26 cellular contexts compared by ENCODE assay signal in the genomic region with DNA sequence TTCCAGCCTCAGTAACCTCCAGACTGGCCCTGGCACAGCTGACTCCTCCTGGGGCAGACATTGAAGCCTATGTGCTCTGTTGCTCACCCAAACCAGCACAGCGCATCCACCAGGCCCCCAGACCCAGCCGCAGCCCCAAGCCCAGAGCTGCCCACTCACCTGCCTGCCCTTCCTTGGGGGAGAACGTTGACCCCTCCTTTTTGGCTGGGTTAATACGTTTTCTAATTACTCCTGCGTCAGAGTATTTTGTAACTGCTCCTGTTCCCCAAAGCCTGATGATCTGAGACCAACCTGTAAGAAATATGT.
DNase-seq lines count a peak whose midpoint lies in the region; FAIRE-seq and TF ChIP-seq lines count a peak whose summit lies in the region.
"Had no signal": no experiment of that assay in that cellular context is flagged by ENCODE, and none has a peak within 500 bp of the region (broad histone marks: within the 10 kb centered on the region; RNA-seq: fewer than 3 reads in every experiment).

No MANE protein-coding gene starts in this region.

- H3K18ac ChIP-seq in H9 (ENCODE audit: insufficient read length, low read depth, low read length), result peak overlapping the region; percentile 34
- no peak overlapping the region for H3K18ac ChIP-seq in H1 (ENCODE audit: extremely low read depth, low read length)
- no peak overlapping the region for H3K18ac ChIP-seq in mesenchymal stem cell (ENCODE audit: low read depth in 1 of 2, low read length in 2 of 2)

- peak overlapping the region; percentile 14 to 88 (median 82); a peak in 4 of 7 replicates for H3K27ac Mint-ChIP-seq in H9
- H3K27ac Mint-ChIP-seq: CD14-positive monocyte had no signal

- H3K23me2 ChIP-seq in H9 (ENCODE audit: insufficient read length, low read depth, low read length, poor library complexity, severe bottlenecking), result no peaks in the 10 kb centered on the region
- no peaks in the 10 kb centered on the region for H3K23me2 ChIP-seq in H1 (ENCODE audit: low read depth, low read length)

- H3K27me3 ChIP-seq in H9 (ENCODE audit: insufficient read depth, low read length) (no peaks in the 10 kb centered on the region), H1 (replicated peaks in 1 of 4; ENCODE audit: control insufficient read depth in 3 of 4, extremely low read depth in 1 of 4, insufficient read depth in 3 of 4, low read length in 3 of 4) (no peaks in the 10 kb centered on the region), mesenchymal stem cell (ENCODE audit: control insufficient read depth in 1 of 2, insufficient read depth in 1 of 2, low read length in 2 of 2) (no peaks in the 10 kb centered on the region)

- peak overlapping the region; percentile 54; the same call in 1 of the 2 replicates for H3K14ac ChIP-seq in H9 (ENCODE audit: insufficient read depth, low read length)
- H3K14ac ChIP-seq in H1 (ENCODE audit: insufficient read length), result no peak overlapping the region
- no peak overlapping the region for H3K14ac ChIP-seq in mesenchymal stem cell (ENCODE audit: low read length in 2 of 2)

- POLR2A ChIA-PET in H1 (lab: Charles Lee; ENCODE audit: partially characterized antibody), result no interaction called here

- peaks cover 55 to 59% (median 55%) of the 10 kb centered on the region in 3 experiments for H3K36me3 Mint-ChIP-seq in H9 (ENCODE audit: insufficient read depth in 1 of 3, low read depth in 3 of 3)
- H3K36me3 Mint-ChIP-seq: CD14-positive monocyte had no signal

- no peak overlapping the region for H3K4me3 ChIP-seq in H1 (ENCODE audit: extremely low read depth in 1 of 4, insufficient read depth in 2 of 4, low read depth in 3 of 4, low read length in 4 of 4)
- no peak overlapping the region for H3K4me3 ChIP-seq in mesenchymal stem cell (ENCODE audit: insufficient read depth in 1 of 2, low read depth in 1 of 2, low read length in 2 of 2)
- no peak overlapping the region for H3K4me3 ChIP-seq in coronary artery
- H3K4me3 ChIP-seq: SK-N-MC had no signal

- no peak overlapping the region for H2BK12ac ChIP-seq in H9 (ENCODE audit: insufficient read length, low read depth, low read length)
- H2BK12ac ChIP-seq in H1 (ENCODE audit: low read depth, low read length), result no peak overlapping the region
- peak overlapping the region in 1 of 2 experiments; percentile 25 for H2BK12ac ChIP-seq in mesenchymal stem cell (ENCODE audit: low read length in 2 of 2)

- no peak for TF ChIP-seq CTCF in H9 (conservative IDR thresholded peaks at IDR 0.05)
- TF ChIP-seq CTCF in H1 (IDR thresholded peaks at IDR 0.05; ENCODE audit: control extremely low read depth in 1 of 3, insufficient read depth in 1 of 3, low read depth in 1 of 3, low read length in 3 of 3), result no peak
- TF ChIP-seq CTCF in coronary artery (IDR thresholded peaks at IDR 0.05), result no peak

- H2BK5ac ChIP-seq in H9 (ENCODE audit: insufficient read length, low read length) (no peak overlapping the region), H1 (ENCODE audit: low read depth, low read length) (peak overlapping the region; percentile 75; the same call in 1 of the 2 replicates), mesenchymal stem cell (ENCODE audit: low read depth, low read length, poor library complexity, severe bottlenecking) (no peak overlapping the region)

- H3K9me3 ChIP-seq in H9 (ENCODE audit: control insufficient read depth, low read depth, low read length) (peaks cover 6% of the 10 kb centered on the region), H1 (ENCODE audit: insufficient read depth in 2 of 2, low read depth in 1 of 2, low read length in 1 of 2) (peaks cover 0 to 4% of the 10 kb centered on the region in 2 experiments; a peak in 2 of 4 replicates), mesenchymal stem cell (ENCODE audit: control insufficient read depth, low read length) (no peaks in the 10 kb centered on the region)

- TF ChIP-seq EP300 in H1 (IDR thresholded peaks at IDR 0.05; ENCODE audit: borderline replicate concordance in 1 of 2, low read depth in 2 of 2, low read length in 2 of 2), result no peak

- H3K56ac ChIP-seq in H9 (ENCODE audit: insufficient read length, low read depth, low read length) (no peak overlapping the region), H1 (replicated peaks; ENCODE audit: insufficient read length, low read depth, low read length) (no peak overlapping the region)

- no peak overlapping the region for H2BK20ac ChIP-seq in H9 (ENCODE audit: low read depth, low read length, poor library complexity, severe bottlenecking)
- no peak overlapping the region for H2BK20ac ChIP-seq in H1 (ENCODE audit: low read length)

- H3K36me3 ChIP-seq in H1 (ENCODE audit: control insufficient read depth in 2 of 4, insufficient read depth in 4 of 4, low read length in 3 of 4) (peaks cover 0 to 14% (median 4%) of the 10 kb centered on the region in 4 experiments; a peak in 5 of 8 replicates), mesenchymal stem cell (ENCODE audit: control insufficient read depth in 1 of 2, insufficient read depth in 2 of 2, low read depth in 1 of 2, low read length in 2 of 2) (peaks cover 59 to 94% of the 10 kb centered on the region in 2 experiments)

- H2BK15ac ChIP-seq in H9 (ENCODE audit: low read depth, low read length), result no peak overlapping the region
- 0 out of 2 replicates have a peak overlapping the region, but pooled peaks have one; percentile 29 for H2BK15ac ChIP-seq in H1 (ENCODE audit: low read length)
- no peak overlapping the region for H2BK15ac ChIP-seq in mesenchymal stem cell (ENCODE audit: low read depth, poor library complexity, severe bottlenecking)

- TF ChIP-seq POLR2A in H1 (IDR thresholded peaks at IDR 0.05; ENCODE audit: control extremely low read depth in 1 of 2, low read depth in 2 of 2, low read length in 2 of 2), result no peak

- WGBS in H9 (ENCODE audit: extremely low coverage, insufficient read length, low lambda C conversion rate), result no CpG with 5 or more reads among the region's 5 CpGs
- 73% methylated on average over 5 of the region's 5 CpGs; no CpG with 5 or more reads in 1 of the 2 experiments for WGBS in H1 (ENCODE audit: extremely low coverage in 1 of 2, insufficient coverage in 1 of 2, insufficient read length in 1 of 2, insufficient replicate concordance in 2 of 2, low coverage in 1 of 2, low lambda C conversion rate in 2 of 2, missing lambda C conversion rate in 1 of 2), 2 experiments
- 100% methylated on average over 4 of the region's 5 CpGs for WGBS in mesenchymal stem cell

- H3K27ac ChIP-seq in H9 (ENCODE audit: insufficient read length, low read depth, low read length) (no peak overlapping the region), H1 (ENCODE audit: low read depth, low read length) (no peak overlapping the region), mesenchymal stem cell (ENCODE audit: low read length, poor library complexity, severe bottlenecking) (peak overlapping the region; percentile 76), coronary artery (no peak overlapping the region)
- H3K27ac ChIP-seq: HL-60, SK-N-MC had no signal

- H2BK120ac ChIP-seq in H9 (ENCODE audit: low read depth, low read length, poor library complexity, severe bottlenecking) (no peak overlapping the region), H1 (replicated peaks; ENCODE audit: low read depth, low read length) (no peak overlapping the region), mesenchymal stem cell (ENCODE audit: low read depth, low read length) (no peak overlapping the region)

- no peak overlapping the region for H3K4ac ChIP-seq in H9 (ENCODE audit: low read depth, low read length)
- no peak overlapping the region for H3K4ac ChIP-seq in H1 (replicated peaks; ENCODE audit: insufficient read length, low read depth, low read length)
- no peak overlapping the region for H3K4ac ChIP-seq in mesenchymal stem cell (ENCODE audit: low read depth in 1 of 2, low read length in 2 of 2)

- H4K91ac ChIP-seq in H9 (ENCODE audit: insufficient read length, low read depth, low read length) (no peak overlapping the region), H1 (replicated peaks; ENCODE audit: insufficient read length, low read length) (no peak overlapping the region), mesenchymal stem cell (ENCODE audit: low read length) (no peak overlapping the region)

- peak overlapping the region in 1 of 2 experiments; percentile 55; a peak in 1 of 5 replicates for H3K4me3 Mint-ChIP-seq in H9
- H3K4me3 Mint-ChIP-seq: CD14-positive monocyte had no signal

- H3K9me3 Mint-ChIP-seq in H9, result peaks cover 21 to 24% of the 10 kb centered on the region in 2 experiments

- no peak for FAIRE-seq in H1 (lab: Jason Lieb, UNC)
- FAIRE-seq: A204.1, GM12892, HepG2, RCC 7860 had no signal

- H3T11ph ChIP-seq in H9 (ENCODE audit: low read length), result no peak overlapping the region

- H3K9ac ChIP-seq in H9 (ENCODE audit: extremely low read depth, insufficient read length, low read length) (no peak overlapping the region), H1 (replicated peaks in 1 of 4; ENCODE audit: extremely low read depth in 1 of 4, low read depth in 3 of 4, low read length in 3 of 4) (no peak overlapping the region), mesenchymal stem cell (ENCODE audit: low read length) (no peak overlapping the region)

- no peaks in the 10 kb centered on the region for H3K79me2 ChIP-seq in H9 (ENCODE audit: insufficient read depth, low read length)
- H3K79me2 ChIP-seq in H1 (ENCODE audit: control insufficient read depth in 1 of 2, insufficient read depth in 2 of 2, low read length in 2 of 2), result no peaks in the 10 kb centered on the region

- no peak overlapping the region for H4K5ac ChIP-seq in H9 (ENCODE audit: insufficient read length, low read depth, low read length)
- H4K5ac ChIP-seq in H1 (ENCODE audit: insufficient read length, low read depth, low read length), result no peak overlapping the region

- H4K20me1 ChIP-seq in H9 (ENCODE audit: control insufficient read depth, insufficient read depth, insufficient read length) (no peaks in the 10 kb centered on the region), H1 (replicated peaks in 1 of 2; ENCODE audit: control insufficient read depth in 1 of 2, insufficient read depth in 2 of 2, low read length in 2 of 2) (no peaks in the 10 kb centered on the region)

- DNase-seq in H9 (no peak), H1 (ENCODE audit: low read depth in 1 of 2, low spot score in 2 of 2) (no peak), mesenchymal stem cell (no peak), epidermal melanocyte (ENCODE audit: insufficient read length, low spot score) (no peak), coronary artery (ENCODE audit: low spot score) (no peak), AG08396 (ENCODE audit: low spot score) (no peak)
- no peak for DNase-seq in stimulated activated CD4-positive, alpha-beta T cell treated with anti-CD3 and anti-CD28 coated beads, Interleukin-12 subunit alpha, Interleukin-12 subunit beta, amount 100 ng/mL, for 4 hours
- DNase-seq: DMS153, DND-41, Karpas-422, NCI-H1092, NCI-H1417 treated with DMSO at 0.1 percent for 48 hours, NCI-H1694 treated with DMSO at 0.1 percent for 48 hours, NCI-H2081 treated with DMSO at 0.1 percent for 48 hours, NCI-H2171 treated with DMSO at 0.1 percent for 48 hours, NCI-H446, NCI-H524 treated with DMSO at 0.1 percent for 48 hours, NCI-H774, SIG-M5 had no signal

- H3K4me2 ChIP-seq in H9 (ENCODE audit: insufficient read depth, insufficient read length, low read length) (no peak overlapping the region), H1 (ENCODE audit: insufficient read depth in 1 of 2, low read depth in 2 of 2, low read length in 2 of 2) (peak overlapping the region in 1 of 2 experiments; percentile 7; a peak in 1 of 4 replicates), mesenchymal stem cell (ENCODE audit: low read length, poor library complexity, severe bottlenecking) (peak overlapping the region; percentile 14)

- no peak for TF ChIP-seq RAD21 in H1 (IDR thresholded peaks at IDR 0.05 in 1 of 2, conservative IDR thresholded peaks at IDR 0.05 in 1 of 2; ENCODE audit: low read depth in 2 of 2, low read length in 2 of 2)

- H3K4me1 Mint-ChIP-seq in H9, result peaks cover 15 to 28% of the 10 kb centered on the region in 2 experiments
- H3K4me1 Mint-ChIP-seq: CD14-positive monocyte had no signal

- H4K8ac ChIP-seq in H9 (replicated peaks; ENCODE audit: insufficient read length, low read depth, low read length) (no peak overlapping the region), H1 (ENCODE audit: extremely low read depth, insufficient read depth, low read length) (no peak overlapping the region), mesenchymal stem cell (ENCODE audit: low read length) (no peak overlapping the region)

- peaks cover 1% of the 10 kb centered on the region; the same call in 1 of the 2 replicates for H3K27me3 Mint-ChIP-seq in H9 (ENCODE audit: low read depth)

- H3K4me1 ChIP-seq in H9 (ENCODE audit: insufficient read depth, low read length) (peaks cover 6% of the 10 kb centered on the region), H1 (replicated peaks in 1 of 4; ENCODE audit: control insufficient read depth in 3 of 4, insufficient read depth in 4 of 4, low read length in 3 of 4) (peaks cover 0 to 14% (median 10%) of the 10 kb centered on the region in 4 experiments; a peak in 6 of 7 replicates), mesenchymal stem cell (ENCODE audit: control insufficient read depth, insufficient read depth, low read depth, low read length) (peaks cover 15% of the 10 kb centered on the region)

- H2AFZ ChIP-seq in H9 (ENCODE audit: low read length) (no peak overlapping the region), H1 (ENCODE audit: low read length) (no peak overlapping the region), mesenchymal stem cell (ENCODE audit: low read depth, low read length) (no peak overlapping the region)

- H3K23ac ChIP-seq in H9 (ENCODE audit: insufficient read length, low read depth, low read length), result no peak overlapping the region
- H3K23ac ChIP-seq in H1 (ENCODE audit: insufficient read length), result no peak overlapping the region
- no peak overlapping the region for H3K23ac ChIP-seq in mesenchymal stem cell (ENCODE audit: low read length in 2 of 2)

- CTCF ChIA-PET in H1 (lab: Charles Lee; ENCODE audit: partially characterized antibody), result no interaction called here

- no peaks in the 10 kb centered on the region for H3K79me1 ChIP-seq in H9 (ENCODE audit: insufficient read depth, low read depth, low read length, poor library complexity, severe bottlenecking)
- H3K79me1 ChIP-seq in H1 (ENCODE audit: low read depth, low read length), result no peaks in the 10 kb centered on the region
- H3K79me1 ChIP-seq in mesenchymal stem cell (replicated peaks; ENCODE audit: low read length, poor library complexity, severe bottlenecking), result no peaks in the 10 kb centered on the region

- no peak overlapping the region for H2AK5ac ChIP-seq in H9 (ENCODE audit: insufficient read length, low read length)
- no peak overlapping the region for H2AK5ac ChIP-seq in H1 (ENCODE audit: low read depth, low read length)
- H2AK5ac ChIP-seq in mesenchymal stem cell (ENCODE audit: low read length, severe bottlenecking), result no peak overlapping the region
